Comparison of ENCODE assay signal across 10 cellular contexts in the genomic region with DNA sequence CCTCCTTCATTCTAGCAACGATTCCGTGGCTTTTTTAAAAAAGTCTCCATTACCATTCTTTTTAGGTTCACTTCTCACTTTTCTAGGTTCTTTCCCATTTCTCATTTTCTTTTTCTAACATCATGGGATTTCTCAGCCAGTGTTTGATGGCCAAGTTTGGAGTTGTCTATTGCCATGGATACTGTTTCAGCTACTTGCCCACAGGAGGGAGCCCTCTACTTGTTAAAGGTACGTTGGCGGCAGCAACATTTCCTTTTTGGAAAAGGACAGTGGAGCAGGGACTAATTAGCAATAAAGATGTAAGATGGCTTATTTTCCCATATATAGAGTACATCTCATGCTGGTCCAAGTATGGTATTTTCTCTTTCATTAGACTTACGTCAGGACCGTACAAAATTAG.
DNase-seq lines count a peak whose midpoint lies in the region; ATAC-seq and TF ChIP-seq lines count a peak whose summit lies in the region.
"Had no signal": no experiment of that assay in that cellular context is flagged by ENCODE, and none has a peak within 500 bp of the region (broad histone marks: within the 10 kb centered on the region; RNA-seq: fewer than 3 reads in every experiment).

No MANE protein-coding gene starts in this region.

- peak; percentile 42 for TF ChIP-seq CTCF in astrocyte of the cerebellum (IDR thresholded peaks at IDR 0.05; ENCODE audit: low read depth, low read length, missing control alignments)

- ATAC-seq in GM21576 (IDR thresholded peaks at IDR 0.05; ENCODE audit: unreplicated experiment) (no peak), HG03460 (IDR thresholded peaks at IDR 0.05; ENCODE audit: unreplicated experiment) (no peak), HG03439 (IDR thresholded peaks at IDR 0.05; ENCODE audit: unreplicated experiment) (no peak)

- no peak overlapping the region for H3K4me3 Mint-ChIP-seq in activated CD4-positive, alpha-beta T cell treated with anti-CD3 and anti-CD28 coated beads, Interleukin-2, amount 10 ng/mL, durations not matched to agents 24 days and 14 days

- no peaks in the 10 kb centered on the region for H3K36me3 Mint-ChIP-seq in activated CD4-positive, alpha-beta T cell treated with anti-CD3 and anti-CD28 coated beads, Interleukin-2, amount 10 ng/mL, durations not matched to agents 24 days and 14 days (ENCODE audit: low read depth)

- H3K4me1 Mint-ChIP-seq in activated CD4-positive, alpha-beta T cell treated with anti-CD3 and anti-CD28 coated beads, Interleukin-2, amount 10 ng/mL, durations not matched to agents 24 days and 14 days, result no peaks in the 10 kb centered on the region

- H3K27me3 Mint-ChIP-seq in activated CD4-positive, alpha-beta T cell treated with anti-CD3 and anti-CD28 coated beads, Interleukin-2, amount 10 ng/mL, durations not matched to agents 24 days and 14 days, result no peaks in the 10 kb centered on the region

- no peak overlapping the region for H3K27ac Mint-ChIP-seq in activated CD4-positive, alpha-beta T cell treated with anti-CD3 and anti-CD28 coated beads, Interleukin-2, amount 10 ng/mL, durations not matched to agents 24 days and 14 days

- no peak overlapping the region for H3K4me3 ChIP-seq in astrocyte of the cerebellum (ENCODE audit: low read depth, low read length)

- in situ Hi-C loops in astrocyte of the cerebellum (cut with HindIII; ENCODE audit: low sequenced_read_pairs), result no loop called here

- intact Hi-C loops in activated CD4-positive, alpha-beta T cell treated with anti-CD3 and anti-CD28 coated beads, Interleukin-2, amount 10 ng/mL, durations not matched to agents 24 days and 14 days (cut with micrococcal nuclease), result no loop called here

- DNase-seq in ELR (ENCODE audit: low read depth) (peak; percentile 37), NAMALWA (ENCODE audit: low spot score) (peak; percentile 14), astrocyte of the cerebellum (ENCODE audit: low read depth) (peak; percentile 3), midbrain (lab: John Stamatoyannopoulos, UW) (peak; percentile 22)
- no peak for DNase-seq in activated CD4-positive, alpha-beta T cell treated with anti-CD3 and anti-CD28 coated beads, Interleukin-2, amount 10 ng/mL, durations not matched to agents 24 days and 14 days
- DNase-seq: activated CD4-positive, CD25-positive, alpha-beta regulatory T cell; stimulated activated naive CD4-positive, alpha-beta T cell had no signal

- H3K9me3 Mint-ChIP-seq in activated CD4-positive, alpha-beta T cell treated with anti-CD3 and anti-CD28 coated beads, Interleukin-2, amount 10 ng/mL, durations not matched to agents 24 days and 14 days, result peaks cover 5% of the 10 kb centered on the region
